ENCODE assay signal across 13 cellular contexts in the genomic region with DNA sequence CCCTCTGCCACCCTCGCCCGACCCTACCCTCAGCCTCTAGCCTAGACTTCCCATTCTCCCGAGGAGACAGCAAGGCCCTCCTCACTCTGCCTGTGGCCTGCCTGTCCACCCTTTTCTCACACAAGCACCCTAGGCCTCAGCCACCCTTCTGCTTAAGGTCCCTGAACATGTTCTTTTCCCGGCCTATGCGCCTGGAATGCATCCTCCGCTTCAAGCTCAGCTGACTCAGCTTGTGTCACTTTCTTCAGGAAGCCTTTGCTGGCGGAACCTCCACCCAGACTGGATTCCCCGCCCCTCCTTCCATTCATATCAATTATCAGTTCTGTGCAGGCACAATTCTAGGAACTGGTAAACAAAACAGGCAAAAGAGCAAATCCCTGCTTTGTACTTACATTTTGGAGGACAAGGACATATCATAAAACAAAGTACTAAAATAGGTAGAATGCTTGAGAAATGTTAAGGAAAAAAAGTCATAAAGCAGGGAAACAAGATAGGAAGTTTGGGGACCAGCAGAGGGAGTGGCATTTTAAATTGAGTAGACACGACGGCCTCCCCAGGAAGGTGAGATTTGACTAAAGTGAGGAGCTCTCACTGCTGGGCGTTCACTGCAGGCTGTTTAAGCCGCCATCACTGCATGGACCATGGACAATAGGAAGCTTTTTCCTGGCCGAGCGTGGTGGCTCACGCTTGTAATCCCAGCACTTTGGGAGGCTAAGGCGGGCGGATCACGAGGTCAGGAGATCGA. TPM values are rescaled to one million over a fixed set of nuclear protein-coding genes. Genes with fewer than 3 reads are reported as not detected.
DNase-seq lines count a peak whose midpoint lies in the region; TF ChIP-seq lines count a peak whose summit lies in the region.
"Had no signal": no experiment of that assay in that cellular context is flagged by ENCODE, and none has a peak within 500 bp of the region (broad histone marks: within the 10 kb centered on the region; RNA-seq: fewer than 3 reads in every experiment).

No MANE protein-coding gene starts in this region.

- H3K4me1 ChIP-seq in SJSA1 (replicated peaks): peaks cover 51% of the 10 kb centered on the region
- H3K4me1 ChIP-seq in fibroblast of lung (ENCODE audit: control insufficient read depth, extremely low read depth, insufficient read depth, low read length): no peaks in the 10 kb centered on the region
- H3K4me1 ChIP-seq in osteoblast (ENCODE audit: insufficient read depth, low read length): peaks cover 38% of the 10 kb centered on the region

- no peaks in the 10 kb centered on the region for H3K79me2 ChIP-seq in fibroblast of lung (ENCODE audit: control insufficient read depth, insufficient read depth, low read length)
- H3K79me2 ChIP-seq in osteoblast (ENCODE audit: insufficient read depth, low read length): no peaks in the 10 kb centered on the region

- no peaks in the 10 kb centered on the region for H3K9me3 Mint-ChIP-seq in activated CD4-positive, alpha-beta memory T cell treated with anti-CD3 and anti-CD28 coated beads, Interleukin-2, amount 10 ng/mL, durations not matched to agents 7 days and 5 days
- H3K9me3 Mint-ChIP-seq: effector memory CD8-positive, alpha-beta T cell; stimulated activated naive CD8-positive, alpha-beta T cell treated with anti-CD3 and anti-CD28 coated beads, Interleukin-15, amount 100 ng/mL, for 72 hours had no signal

- peaks cover 12% of the 10 kb centered on the region for H3K4me1 Mint-ChIP-seq in activated CD4-positive, alpha-beta memory T cell treated with anti-CD3 and anti-CD28 coated beads, Interleukin-2, amount 10 ng/mL, durations not matched to agents 7 days and 5 days

- H3K36me3 ChIP-seq in SJSA1: peaks cover 13% of the 10 kb centered on the region
- H3K36me3 ChIP-seq in fibroblast of lung (ENCODE audit: control insufficient read depth, insufficient read depth, low read length): peaks cover 4% of the 10 kb centered on the region
- H3K36me3 ChIP-seq in osteoblast (ENCODE audit: insufficient read depth, low read length): peaks cover 5% of the 10 kb centered on the region

- H3K27ac Mint-ChIP-seq in activated CD4-positive, alpha-beta memory T cell treated with anti-CD3 and anti-CD28 coated beads, Interleukin-2, amount 10 ng/mL, durations not matched to agents 7 days and 5 days: no peak overlapping the region
- H3K27ac Mint-ChIP-seq: effector memory CD8-positive, alpha-beta T cell; stimulated activated naive CD8-positive, alpha-beta T cell treated with anti-CD3 and anti-CD28 coated beads, Interleukin-15, amount 100 ng/mL, for 72 hours had no signal

- H3K9ac ChIP-seq in fibroblast of lung (ENCODE audit: insufficient read depth, low read length): no peak overlapping the region
- H3K9ac ChIP-seq: BLaER1 treated with 17β-estradiol and CSF1 and Interleukin-3, amounts not matched to agents 10 nM and 100 nM had no signal

- peak overlapping the region; percentile 22 for H3K27ac ChIP-seq in SJSA1
- no peak overlapping the region for H3K27ac ChIP-seq in fibroblast of lung (ENCODE audit: insufficient read depth, low read length)
- peak overlapping the region; percentile 78 for H3K27ac ChIP-seq in osteoblast (ENCODE audit: low read depth, low read length)
- H3K27ac ChIP-seq: BLaER1 treated with 17β-estradiol and CSF1 and Interleukin-3, amounts not matched to agents 10 nM and 100 nM had no signal

- H3K4me2 ChIP-seq in fibroblast of lung (ENCODE audit: extremely low read depth, insufficient read depth, low read length) (no peak overlapping the region), osteoblast (ENCODE audit: insufficient read depth, low read length) (peak overlapping the region; percentile 46)
- H3K4me2 ChIP-seq: BLaER1 treated with 17β-estradiol and CSF1 and Interleukin-3, amounts not matched to agents 10 nM and 100 nM had no signal

- POLR2A ChIA-PET in activated CD4-positive, alpha-beta memory T cell treated with anti-CD3 and anti-CD28 coated beads, Interleukin-2, amount 10 ng/mL, durations not matched to agents 7 days and 5 days (lab: Charles Lee): interaction anchor here (1.0 to 1.5 kb wide), 6 partner anchors 18 to 25 kb away, joined by 3 to 6 read pairs (median 4); partner anchors contain the start of genes RALGAPB and SNHG17

- peak; percentile 65 for DNase-seq in EH (ENCODE audit: low read depth)
- peak; percentile 41 to 62 for DNase-seq in SJSA1 (ENCODE audit: low read depth in 1 of 2, low spot score in 2 of 2)
- DNase-seq in fibroblast of lung (ENCODE audit: low read depth in 2 of 2): peak; percentile 59 to 85
- peak; percentile 94 for DNase-seq in osteoblast (ENCODE audit: insufficient read length, low spot score, missing footprints)
- no peak for DNase-seq in GM10266 (ENCODE audit: extremely low spot score)
- no peak for DNase-seq in GM19240 (ENCODE audit: insufficient read length, low spot score)
- no peak for DNase-seq in activated CD4-positive, alpha-beta memory T cell treated with anti-CD3 and anti-CD28 coated beads, Interleukin-2, amount 10 ng/mL, durations not matched to agents 7 days and 5 days
- no peak for DNase-seq in ecto neural progenitor cell (ENCODE audit: low spot score)
- DNase-seq: effector memory CD8-positive, alpha-beta T cell; NCI-H748 treated with DMSO at 0.1 percent for 48 hours; stimulated activated CD4-positive, alpha-beta T cell treated with anti-CD3 and anti-CD28 coated beads, Interleukin-15, amount 100 ng/mL, for 24 hours; stimulated activated naive CD8-positive, alpha-beta T cell treated with anti-CD3 and anti-CD28 coated beads, Interleukin-15, amount 100 ng/mL, for 72 hours had no signal

- H2AFZ ChIP-seq in fibroblast of lung (ENCODE audit: low read length) (no peak overlapping the region), osteoblast (ENCODE audit: low read length) (peak overlapping the region; percentile 86)

- peaks cover 25% of the 10 kb centered on the region for H3K36me3 Mint-ChIP-seq in activated CD4-positive, alpha-beta memory T cell treated with anti-CD3 and anti-CD28 coated beads, Interleukin-2, amount 10 ng/mL, durations not matched to agents 7 days and 5 days (ENCODE audit: low read depth)

- H4K20me1 ChIP-seq in fibroblast of lung (ENCODE audit: control insufficient read depth, extremely low read depth, insufficient read depth, low read length) (no peaks in the 10 kb centered on the region), osteoblast (ENCODE audit: insufficient read depth, low read length) (no peaks in the 10 kb centered on the region)
- H4K20me1 ChIP-seq: BLaER1 treated with 17β-estradiol and CSF1 and Interleukin-3, amounts not matched to agents 10 nM and 100 nM had no signal

- no peak for TF ChIP-seq CTCF in fibroblast of lung (conservative IDR thresholded peaks at IDR 0.05 in 1 of 2, IDR thresholded peaks at IDR 0.05 in 1 of 2; ENCODE audit: low read depth in 1 of 2, low read length in 2 of 2)
- no peak for TF ChIP-seq CTCF in osteoblast (IDR thresholded peaks at IDR 0.05; ENCODE audit: extremely low read depth, low read depth, low read length)
- no peak for TF ChIP-seq CTCF in GM10266 (IDR thresholded peaks at IDR 0.05; ENCODE audit: control insufficient read depth, insufficient read depth, low read depth, missing control alignments)

- H3K27me3 Mint-ChIP-seq in activated CD4-positive, alpha-beta memory T cell treated with anti-CD3 and anti-CD28 coated beads, Interleukin-2, amount 10 ng/mL, durations not matched to agents 7 days and 5 days: no peaks in the 10 kb centered on the region
- H3K27me3 Mint-ChIP-seq: stimulated activated naive CD8-positive, alpha-beta T cell treated with anti-CD3 and anti-CD28 coated beads, Interleukin-15, amount 100 ng/mL, for 72 hours had no signal

- H3K4me3 ChIP-seq in SJSA1 (no peak overlapping the region), fibroblast of lung (replicated peaks in 1 of 4; ENCODE audit: control extremely low read depth in 1 of 4, insufficient read depth in 1 of 4, low read depth in 3 of 4, low read length in 4 of 4) (no peak overlapping the region), osteoblast (ENCODE audit: insufficient read depth, low read length) (no peak overlapping the region)
- H3K4me3 ChIP-seq: BLaER1 treated with 17β-estradiol and CSF1 and Interleukin-3, amounts not matched to agents 10 nM and 100 nM had no signal

- CTCF ChIA-PET in activated CD4-positive, alpha-beta memory T cell treated with anti-CD3 and anti-CD28 coated beads, Interleukin-2, amount 10 ng/mL, durations not matched to agents 7 days and 5 days (lab: Charles Lee): no interaction called here

- H3K9me3 ChIP-seq in SJSA1 (replicated peaks) (no peaks in the 10 kb centered on the region), fibroblast of lung (ENCODE audit: control insufficient read depth, insufficient read depth, low read depth, low read length) (no peaks in the 10 kb centered on the region), osteoblast (ENCODE audit: low read depth, low read length) (no peaks in the 10 kb centered on the region)
- H3K9me3 ChIP-seq: BLaER1 treated with 17β-estradiol and CSF1 and Interleukin-3, amounts not matched to agents 10 nM and 100 nM had no signal

- H3K4me3 Mint-ChIP-seq in activated CD4-positive, alpha-beta memory T cell treated with anti-CD3 and anti-CD28 coated beads, Interleukin-2, amount 10 ng/mL, durations not matched to agents 7 days and 5 days: no peak overlapping the region
- H3K4me3 Mint-ChIP-seq: effector memory CD8-positive, alpha-beta T cell; stimulated activated naive CD8-positive, alpha-beta T cell treated with anti-CD3 and anti-CD28 coated beads, Interleukin-15, amount 100 ng/mL, for 72 hours had no signal

- H3K27me3 ChIP-seq in SJSA1 (replicated peaks) (no peaks in the 10 kb centered on the region), fibroblast of lung (ENCODE audit: control insufficient read depth, insufficient read depth, low read length) (no peaks in the 10 kb centered on the region), osteoblast (ENCODE audit: insufficient read depth, low read length) (no peaks in the 10 kb centered on the region)
- H3K27me3 ChIP-seq: BLaER1 treated with 17β-estradiol and CSF1 and Interleukin-3, amounts not matched to agents 10 nM and 100 nM had no signal

RNA-seq across cellular contexts. Expression of gene SNHG17, which starts 17.9 kb away (rescaled TPM):
- total RNA-seq in SJSA1 (2014; rRNA removed; shearing (Covaris generic)): 10.3 and 16.2 TPM in 2 replicates
- total RNA-seq in fibroblast of lung: 5.4 and 10.6 TPM in 2 replicates
- 15.0 and 50.2 TPM in 2 replicates for polyA plus RNA-seq in fibroblast of lung
- 20.8 and 99.2 TPM in 2 replicates for polyA plus RNA-seq in fibroblast of lung (2012)
- polyA minus RNA-seq in fibroblast of lung (ENCODE audit: low replicate concordance): 17.0 and 65.8 TPM in 2 replicates
- 5.6 and 6.9 TPM in 2 replicates for total RNA-seq in osteoblast
- total RNA-seq in activated CD4-positive, alpha-beta memory T cell treated with anti-CD3 and anti-CD28 coated beads, Interleukin-2, amount 10 ng/mL, durations not matched to agents 7 days and 5 days: 10 to 100 TPM; 30.1 to 33.4 TPM

RNA-seq across cellular contexts. Expression of gene RALGAPB, which starts 19.6 kb away (rescaled TPM):
- total RNA-seq in SJSA1 (2014; rRNA removed; shearing (Covaris generic)): 17.6 and 21.9 TPM in 2 replicates
- 22.1 and 31.4 TPM in 2 replicates for total RNA-seq in fibroblast of lung
- 15.6 and 19.5 TPM in 2 replicates for polyA plus RNA-seq in fibroblast of lung
- polyA plus RNA-seq in fibroblast of lung (2012): 12.7 and 15.4 TPM in 2 replicates
- polyA minus RNA-seq in fibroblast of lung (ENCODE audit: low replicate concordance): 13.8 and 15.2 TPM in 2 replicates
- 42.7 and 43.6 TPM in 2 replicates for total RNA-seq in osteoblast
- total RNA-seq in activated CD4-positive, alpha-beta memory T cell treated with anti-CD3 and anti-CD28 coated beads, Interleukin-2, amount 10 ng/mL, durations not matched to agents 7 days and 5 days: 10 to 100 TPM; 30.5 to 31.3 TPM

Comparison
In these comparisons a context has a peak if more than half of its experiments do, and no peak if none do; other contexts are left out.
1. DNase-seq: peak in EH (single experiment), SJSA1 (2 of 2), fibroblast of lung (2 of 2) and osteoblast (single experiment); none in GM10266 (single experiment), GM19240 (single experiment), activated CD4-positive, alpha-beta memory T cell treated with anti-CD3 and anti-CD28 coated beads, Interleukin-2, amount 10 ng/mL, durations not matched to agents 7 days and 5 days (single experiment) and ecto neural progenitor cell (single experiment).